ENCODE assay signal across 8 cellular contexts in genomic region chr3:49171119-49171774, GRCh38. TPM values are rescaled to one million over a fixed set of nuclear protein-coding genes. Genes with fewer than 3 reads are reported as not detected.
DNase-seq lines count a peak whose midpoint lies in the region; TF ChIP-seq lines count a peak whose summit lies in the region.

KLHDC8B (plus strand) TSS chr3:49171598; CDS start chr3:49172770, 1,172 bp downstream.

- intact Hi-C loops in stomach (cut with DNase I; ENCODE audit: low total_unique reads) = no loop called here

- TF ChIP-seq CTCF in stomach (IDR thresholded peaks at IDR 0.05) = peak in 5 of 7 experiments; percentile 76 to 92 (median 87)

- H3K27me3 ChIP-seq in SJSA1 (replicated peaks) (no peaks in the 10 kb centered on the region), neuron (ENCODE audit: insufficient read depth, low read length) (no peaks in the 10 kb centered on the region), stomach (no peaks in the 10 kb centered on the region)

- H3K9me3 ChIP-seq in SJSA1 (replicated peaks) (peaks cover 1% of the 10 kb centered on the region; the same call in 1 of the 2 replicates), neuron (ENCODE audit: low read length) (no peaks in the 10 kb centered on the region), stomach (no peaks in the 10 kb centered on the region)

- H3K4me3 ChIP-seq in SJSA1 (peak within 1 kb of the TSS; percentile 60), neuron (ENCODE audit: low read length) (peak within 1 kb of the TSS; percentile 77), stomach (peak within 1 kb of the TSS; percentile 66 to 85 (median 76))

- 0 to 2% (median 1%) methylated on average over 24 to 57 of the region's 57 CpGs for WGBS in stomach, 5 donors

- TF ChIP-seq POLR2A in stomach (IDR thresholded peaks at IDR 0.05) = no peak

- H3K27ac ChIP-seq in SJSA1 = no peak within 1 kb of the TSS
- H3K27ac ChIP-seq in stomach = peak within 1 kb of the TSS; percentile 31 to 90 (median 83)

- peaks cover 4% of the 10 kb centered on the region; the same call in 1 of the 2 replicates for H3K36me3 ChIP-seq in SJSA1
- H3K36me3 ChIP-seq in neuron (ENCODE audit: insufficient read depth, low read length) = peaks cover 17% of the 10 kb centered on the region
- peaks cover 4 to 25% (median 22%) of the 10 kb centered on the region in 4 donors for H3K36me3 ChIP-seq in stomach

- H3K4me1 ChIP-seq in SJSA1 (replicated peaks) (peaks cover 27% of the 10 kb centered on the region), neuron (ENCODE audit: insufficient read depth, low read length) (peaks cover 44% of the 10 kb centered on the region), stomach (peaks cover 30 to 54% (median 50%) of the 10 kb centered on the region in 4 donors)

- DNase-seq in NCI-H446 (lab: John Stamatoyannopoulos, UW) (peak; percentile 11 to 54), NCI-H446 treated with DMSO at 0.1 percent for 48 hours (lab: John Stamatoyannopoulos, UW) (no peak), HuH-7.5 (ENCODE audit: low spot score) (peak; percentile 97), SJSA1 (ENCODE audit: low read depth in 1 of 2, low spot score in 2 of 2) (peak; percentile 84 to 90), foreskin melanocyte (peak; percentile 87), stomach (peak; percentile 84)
- DNase-seq in activated naive CD4-positive, alpha-beta T cell treated with Interleukin-2 at 50 U/mL for 16 hours = peak; percentile 85

- H2AFZ ChIP-seq in neuron (ENCODE audit: low read depth, low read length) = peak within 1 kb of the TSS; percentile 22

- no peak for TF ChIP-seq EP300 in stomach (IDR thresholded peaks at IDR 0.05)

RNA-seq across cellular contexts. Expression of gene KLHDC8B, which starts in this region (rescaled TPM):
- total RNA-seq in SJSA1 (2014; rRNA removed; shearing (Covaris generic)) = 18.6 and 27.3 TPM in 2 replicates
- total RNA-seq in stomach = 10 to 100 TPM; 11.6 to 41.1 (median 20.6) TPM
- polyA plus RNA-seq in stomach = 10 to 100 TPM; 15.2 to 37.7 (median 17.6) TPM
